In genomic region chr16:28883221-28883996, GRCh38 we compare ENCODE assay signal across 1 cellular context.
TF ChIP-seq lines count a peak whose summit lies in the region.

No MANE protein-coding gene starts in this region.

TF ChIP-seq in GM23338, 12 proteins besides CTCF, POLR2A, EP300 and RAD21 (continued from another document):
- TF ChIP-seq, protein P1, sequence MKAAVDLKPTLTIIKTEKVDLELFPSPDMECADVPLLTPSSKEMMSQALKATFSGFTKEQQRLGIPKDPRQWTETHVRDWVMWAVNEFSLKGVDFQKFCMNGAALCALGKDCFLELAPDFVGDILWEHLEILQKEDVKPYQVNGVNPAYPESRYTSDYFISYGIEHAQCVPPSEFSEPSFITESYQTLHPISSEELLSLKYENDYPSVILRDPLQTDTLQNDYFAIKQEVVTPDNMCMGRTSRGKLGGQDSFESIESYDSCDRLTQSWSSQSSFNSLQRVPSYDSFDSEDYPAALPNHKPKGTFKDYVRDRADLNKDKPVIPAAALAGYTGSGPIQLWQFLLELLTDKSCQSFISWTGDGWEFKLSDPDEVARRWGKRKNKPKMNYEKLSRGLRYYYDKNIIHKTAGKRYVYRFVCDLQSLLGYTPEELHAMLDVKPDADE (IDR thresholded peaks at IDR 0.05), result no peak
- no peak for TF ChIP-seq STAT1 (IDR thresholded peaks at IDR 0.05; ENCODE audit: unreplicated experiment)
- TF ChIP-seq ZNF462 (CRISPR knock-in tag; IDR thresholded peaks at IDR 0.05), result no peak
